In genomic region chr5:176447538-176447981, GRCh38 we compare ENCODE assay signal across 8 cellular contexts. TPM values are rescaled to one million over a fixed set of nuclear protein-coding genes. Genes with fewer than 3 reads are reported as not detected.
DNase-seq lines count a peak whose midpoint lies in the region; FAIRE-seq and TF ChIP-seq lines count a peak whose summit lies in the region.

No MANE protein-coding gene starts in this region.

- no peak for TF ChIP-seq CTCF in MCF 10A (IDR thresholded peaks at IDR 0.05; ENCODE audit: unreplicated experiment)
- TF ChIP-seq CTCF in liver (IDR thresholded peaks at IDR 0.05; ENCODE audit: low read depth, low read length, missing input control), result no peak
- TF ChIP-seq CTCF in tibial nerve (IDR thresholded peaks at IDR 0.05), result no peak

- peak overlapping the region; percentile 100 for H3K27ac Mint-ChIP-seq in MCF 10A (ENCODE audit: low read depth, unreplicated experiment)

- no peaks in the 10 kb centered on the region for H3K9me3 Mint-ChIP-seq in MCF 10A (ENCODE audit: unreplicated experiment)

- under 1% methylated on average over 38 of the region's 38 CpGs for WGBS in liver
- 1% methylated on average over 38 of the region's 38 CpGs for WGBS in tibial nerve, 2 donors

- intact Hi-C loops in MCF 10A (cut with micrococcal nuclease), result loop anchor here (5.0 kb wide), 1 partner anchor 85 kb away; the partner anchor contains the start of gene KIAA1191

- H3K4me3 Mint-ChIP-seq in MCF 10A (ENCODE audit: unreplicated experiment), result peak overlapping the region; percentile 92

- peak overlapping the region; percentile 69 to 92 for H3K9ac ChIP-seq in liver (ENCODE audit: low read depth in 1 of 2, low read length in 2 of 2)

- H3K9me3 ChIP-seq in MG63 (no peaks in the 10 kb centered on the region), liver (ENCODE audit: control insufficient read depth in 4 of 4, low read length in 3 of 4) (no peaks in the 10 kb centered on the region), tibial nerve (no peaks in the 10 kb centered on the region)

- POLR2A ChIA-PET in MCF 10A (lab: Yijun Ruan, JAX), result interaction anchor here (0.6 to 10.1 kb wide), 45 partner anchors 9 to 1152 kb away, joined by 3 to 149 read pairs (median 5); partner anchors contain the start of genes B4GALT7, CLTB, HIGD2A and KIAA1191

- H3K36me3 ChIP-seq in H7 (replicated peaks; ENCODE audit: control insufficient read depth, insufficient read depth, low read length), result no peaks in the 10 kb centered on the region
- H3K36me3 ChIP-seq in MG63, result peaks cover 33% of the 10 kb centered on the region
- H3K36me3 ChIP-seq in liver (ENCODE audit: control insufficient read depth in 4 of 4, insufficient read depth in 3 of 4, low read depth in 1 of 4, low read length in 3 of 4), result peaks cover 0 to 2% (median under 1%) of the 10 kb centered on the region in 4 donors
- no peaks in the 10 kb centered on the region for H3K36me3 ChIP-seq in tibial nerve

- H3K27ac ChIP-seq in liver (ENCODE audit: low read depth in 1 of 2, low read length in 2 of 2), result peak overlapping the region; percentile 96 to 97
- peak overlapping the region; percentile 89 to 99 (median 98) for H3K27ac ChIP-seq in tibial nerve

- TF ChIP-seq RAD21 in liver (IDR thresholded peaks at IDR 0.05), result no peak

- no peaks in the 10 kb centered on the region for H3K27me3 Mint-ChIP-seq in MCF 10A (ENCODE audit: insufficient read depth, unreplicated experiment)

- DNase-seq in NCI-H2196 treated with DMSO at 0.1 percent for 48 hours (lab: John Stamatoyannopoulos, UW; ENCODE audit: unreplicated experiment) (peak; percentile 56), NCI-H2196 (lab: John Stamatoyannopoulos, UW; ENCODE audit: unreplicated experiment) (no peak), H7 (no peak), MG63 (no peak), MCF 10A (ENCODE audit: unreplicated experiment) (no peak), tibial nerve (ENCODE audit: low spot score in 2 of 2) (peak in 1 of 2 donors; percentile 17), GM12891 (ENCODE audit: insufficient read length, low spot score) (no peak)

- FAIRE-seq in GM12891 (lab: Jason Lieb, UNC), result no peak

- H3K4me1 Mint-ChIP-seq in MCF 10A (ENCODE audit: insufficient read depth, unreplicated experiment), result peaks cover 22% of the 10 kb centered on the region

- TSS peak; percentile 90 for BruUV-seq in MCF 10A (replicated peaks; lab: Mats Ljungman, UMichigan)

- peaks cover 26% of the 10 kb centered on the region for H3K36me3 Mint-ChIP-seq in MCF 10A (ENCODE audit: insufficient read depth, unreplicated experiment)

- TF ChIP-seq POLR2A in tibial nerve (IDR thresholded peaks at IDR 0.05) (no peak), GM12891 (IDR thresholded peaks at IDR 0.05; ENCODE audit: low read depth, low read length) (no peak)

- no peak for TF ChIP-seq EP300 in tibial nerve (IDR thresholded peaks at IDR 0.05)

- CTCF ChIA-PET in MCF 10A (lab: Yijun Ruan, JAX), result interaction anchor here (0.5 to 6.7 kb wide), 40 partner anchors 8 to 740 kb away, joined by 3 to 83 read pairs (median 4); partner anchors contain the start of genes CLTB, NOP16 and RNF44

- H3K27me3 ChIP-seq in H7 (ENCODE audit: control insufficient read depth, insufficient read depth, low read length) (no peaks in the 10 kb centered on the region), MG63 (no peaks in the 10 kb centered on the region), liver (ENCODE audit: control insufficient read depth in 4 of 4, insufficient read depth in 4 of 4, low read length in 3 of 4) (no peaks in the 10 kb centered on the region), tibial nerve (no peaks in the 10 kb centered on the region)

- peak overlapping the region; percentile 81 for H3K4me3 ChIP-seq in H7 (ENCODE audit: insufficient read depth, low read depth, low read length)
- peak overlapping the region; percentile 99 for H3K4me3 ChIP-seq in MG63
- H3K4me3 ChIP-seq in liver (ENCODE audit: low read depth in 1 of 3, low read length in 3 of 3), result peak overlapping the region; percentile 56 to 86 (median 80)
- peak overlapping the region; percentile 80 to 95 (median 86) for H3K4me3 ChIP-seq in tibial nerve

- H3K4me1 ChIP-seq in liver (ENCODE audit: control insufficient read depth in 4 of 4, insufficient read depth in 4 of 4, low read length in 3 of 4) (peaks cover 0 to 23% (median 13%) of the 10 kb centered on the region in 4 donors), tibial nerve (peaks cover 0 to 42% (median 24%) of the 10 kb centered on the region in 4 donors)

TF ChIP-seq in liver, 16 proteins besides CTCF, POLR2A, EP300 and RAD21 (continues in another document):
- TF ChIP-seq, protein P1, sequence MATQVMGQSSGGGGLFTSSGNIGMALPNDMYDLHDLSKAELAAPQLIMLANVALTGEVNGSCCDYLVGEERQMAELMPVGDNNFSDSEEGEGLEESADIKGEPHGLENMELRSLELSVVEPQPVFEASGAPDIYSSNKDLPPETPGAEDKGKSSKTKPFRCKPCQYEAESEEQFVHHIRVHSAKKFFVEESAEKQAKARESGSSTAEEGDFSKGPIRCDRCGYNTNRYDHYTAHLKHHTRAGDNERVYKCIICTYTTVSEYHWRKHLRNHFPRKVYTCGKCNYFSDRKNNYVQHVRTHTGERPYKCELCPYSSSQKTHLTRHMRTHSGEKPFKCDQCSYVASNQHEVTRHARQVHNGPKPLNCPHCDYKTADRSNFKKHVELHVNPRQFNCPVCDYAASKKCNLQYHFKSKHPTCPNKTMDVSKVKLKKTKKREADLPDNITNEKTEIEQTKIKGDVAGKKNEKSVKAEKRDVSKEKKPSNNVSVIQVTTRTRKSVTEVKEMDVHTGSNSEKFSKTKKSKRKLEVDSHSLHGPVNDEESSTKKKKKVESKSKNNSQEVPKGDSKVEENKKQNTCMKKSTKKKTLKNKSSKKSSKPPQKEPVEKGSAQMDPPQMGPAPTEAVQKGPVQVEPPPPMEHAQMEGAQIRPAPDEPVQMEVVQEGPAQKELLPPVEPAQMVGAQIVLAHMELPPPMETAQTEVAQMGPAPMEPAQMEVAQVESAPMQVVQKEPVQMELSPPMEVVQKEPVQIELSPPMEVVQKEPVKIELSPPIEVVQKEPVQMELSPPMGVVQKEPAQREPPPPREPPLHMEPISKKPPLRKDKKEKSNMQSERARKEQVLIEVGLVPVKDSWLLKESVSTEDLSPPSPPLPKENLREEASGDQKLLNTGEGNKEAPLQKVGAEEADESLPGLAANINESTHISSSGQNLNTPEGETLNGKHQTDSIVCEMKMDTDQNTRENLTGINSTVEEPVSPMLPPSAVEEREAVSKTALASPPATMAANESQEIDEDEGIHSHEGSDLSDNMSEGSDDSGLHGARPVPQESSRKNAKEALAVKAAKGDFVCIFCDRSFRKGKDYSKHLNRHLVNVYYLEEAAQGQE (IDR thresholded peaks at IDR 0.05), result no peak

TF ChIP-seq in GM12891, 5 proteins besides CTCF, POLR2A, EP300 and RAD21:
- no peak for TF ChIP-seq PAX5 (IDR thresholded peaks at IDR 0.05; ENCODE audit: insufficient read depth, low read length, severe bottlenecking)
- TF ChIP-seq POLR2AphosphoS5 (IDR thresholded peaks at IDR 0.05; ENCODE audit: low read depth, low read length), result no peak
- no peak for TF ChIP-seq POU2F2 (IDR thresholded peaks at IDR 0.05; ENCODE audit: low read depth, low read length)
- TF ChIP-seq SPI1 (IDR thresholded peaks at IDR 0.05; ENCODE audit: low read depth, low read length), result no peak
- TF ChIP-seq TAF1 (IDR thresholded peaks at IDR 0.05; ENCODE audit: low read depth, low read length), result no peak

RNA-seq across cellular contexts. Expression of gene FAF2, which starts 0.6 kb away (rescaled TPM):
- 36.2 and 37.6 TPM in 2 replicates for total RNA-seq in H7 (2014; rRNA removed; shearing (Covaris generic))
- total RNA-seq in MG63 (2014; rRNA removed; shearing (Covaris generic); ENCODE audit: low replicate concordance), result 48.8 and 49.4 TPM in 2 replicates
- total RNA-seq in MCF 10A (2022) (78.3 and 97.2 TPM in 2 replicates), liver (10 to 100 TPM; 20.1 to 28.3 TPM), tibial nerve (10 to 100 TPM; 23.0 to 30.8 (median 29.4) TPM)
- 10 to 100 TPM; 12.7 to 12.9 TPM for polyA plus RNA-seq in liver
- polyA plus RNA-seq in GM12891 (2012; ENCODE audit: low read depth, missing spikeins), result 15.2 TPM

RNA-seq across cellular contexts. Expression of gene CLTB, which starts 31.2 kb away (rescaled TPM):
- 50.5 and 67.2 TPM in 2 replicates for total RNA-seq in H7 (2014; rRNA removed; shearing (Covaris generic))
- total RNA-seq in MG63 (2014; rRNA removed; shearing (Covaris generic); ENCODE audit: low replicate concordance), result 281 and 342 TPM in 2 replicates
- total RNA-seq in MCF 10A (2022) (333 and 339 TPM in 2 replicates), liver (10 to 100 TPM; 14.2 to 30.9 TPM), tibial nerve (100 to 1,000 TPM; 183 to 233 (median 197) TPM)
- 10 to 100 TPM; 46.2 to 49.4 TPM for polyA plus RNA-seq in liver
- 27.7 TPM for polyA plus RNA-seq in GM12891 (2012; ENCODE audit: low read depth, missing spikeins)

RNA-seq across cellular contexts. Expression of gene HIGD2A, which starts 59.0 kb away (rescaled TPM):
- total RNA-seq in H7 (2014; rRNA removed; shearing (Covaris generic)), result 232 and 237 TPM in 2 replicates
- total RNA-seq in MG63 (2014; rRNA removed; shearing (Covaris generic); ENCODE audit: low replicate concordance), result 151 and 166 TPM in 2 replicates
- total RNA-seq in MCF 10A (2022) (167 and 196 TPM in 2 replicates), liver (10 to 100 TPM; 18.4 to 42.6 TPM), tibial nerve (10 to 100 TPM; 54.3 to 96.3 (median 85.1) TPM)
- polyA plus RNA-seq in liver, result 100 to 1,000 TPM in 1 of 2 donors, 10 to 100 TPM in 1; 93.0 to 127 TPM
- 248 TPM for polyA plus RNA-seq in GM12891 (2012; ENCODE audit: low read depth, missing spikeins)

RNA-seq across cellular contexts. Expression of gene NOP16, which starts 59.2 kb away (rescaled TPM):
- 46.9 and 56.2 TPM in 2 replicates for total RNA-seq in H7 (2014; rRNA removed; shearing (Covaris generic))
- 146 and 237 TPM in 2 replicates for total RNA-seq in MG63 (2014; rRNA removed; shearing (Covaris generic); ENCODE audit: low replicate concordance)
- total RNA-seq in MCF 10A (2022) (90.9 and 134 TPM in 2 replicates), liver (10 to 100 TPM in 1 of 2 donors, 1 to 10 TPM in 1; 6.1 to 11.1 TPM), tibial nerve (10 to 100 TPM in 1 of 4 donors, 1 to 10 TPM in 3; 6.1 to 17.7 (median 6.6) TPM)
- polyA plus RNA-seq in liver, result 10 to 100 TPM; 23.3 to 41.2 TPM
- 77.2 TPM for polyA plus RNA-seq in GM12891 (2012; ENCODE audit: low read depth, missing spikeins)
